In the genomic region with DNA sequence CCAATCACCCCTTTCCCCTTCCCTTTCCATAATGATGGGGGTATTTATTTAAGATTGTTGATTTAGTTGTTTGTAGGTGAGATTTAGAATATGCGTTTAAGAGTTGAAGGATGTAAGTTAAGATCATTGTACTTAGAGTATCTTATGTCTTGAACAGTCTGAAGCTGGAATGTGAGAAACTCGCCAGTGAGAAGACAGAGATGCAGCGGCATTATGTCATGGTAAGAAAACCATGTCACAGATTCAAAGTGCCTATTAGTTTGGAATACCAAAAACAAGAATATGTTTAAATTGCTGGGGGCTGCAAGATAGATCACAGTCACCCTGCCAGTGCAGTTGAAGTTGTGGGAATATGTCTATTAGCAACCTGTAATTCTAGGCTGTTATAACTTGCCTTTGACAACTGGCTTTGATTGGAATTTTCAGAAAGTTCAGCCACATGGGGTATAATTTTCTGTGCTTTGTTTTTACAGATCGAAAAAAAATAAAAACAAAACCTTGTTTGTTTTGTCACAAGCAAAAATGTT, we compare ENCODE assay signal across 11 cellular contexts. TPM values are rescaled to one million over a fixed set of nuclear protein-coding genes. Genes with fewer than 3 reads are reported as not detected.
DNase-seq lines count a peak whose midpoint lies in the region; ATAC-seq and TF ChIP-seq lines count a peak whose summit lies in the region.
"Had no signal": no experiment of that assay in that cellular context is flagged by ENCODE, and none has a peak within 500 bp of the region (broad histone marks: within the 10 kb centered on the region; RNA-seq: fewer than 3 reads in every experiment).

No MANE protein-coding gene starts in this region.

- intact Hi-C loops in right cardiac atrium (cut with DNase I): loop anchor here in 1 of 4 donors (5.0 kb wide), 1 partner anchor 48 kb away; no protein-coding TSS in a partner anchor
- intact Hi-C loops in cardiac septum (cut with DNase I): loop anchor here (5.0 to 10.0 kb wide), 3 partner anchors 48 to 230 kb away; no protein-coding TSS in a partner anchor

- no peak overlapping the region for H4K91ac ChIP-seq in mesenchymal stem cell (ENCODE audit: low read length)

- H3K36me3 Mint-ChIP-seq in T-helper 17 cell (ENCODE audit: low read depth): peaks cover 5% of the 10 kb centered on the region
- H3K36me3 Mint-ChIP-seq in stimulated activated effector memory CD8-positive, alpha-beta T cell treated with anti-CD3 and anti-CD28 coated beads, Interleukin-12 subunit alpha, Interleukin-12 subunit beta, amount 100 ng/mL, for 72 hours: peaks cover 35% of the 10 kb centered on the region

- peak overlapping the region; percentile 37 for H3K4me3 ChIP-seq in right cardiac atrium (ENCODE audit: low read length)
- H3K4me3 ChIP-seq in brain microvascular endothelial cell (ENCODE audit: low read depth, low read length): peak overlapping the region; percentile 12
- no peak overlapping the region for H3K4me3 ChIP-seq in mesenchymal stem cell (ENCODE audit: insufficient read depth in 1 of 2, low read depth in 1 of 2, low read length in 2 of 2)
- H3K4me3 ChIP-seq in urinary bladder (ENCODE audit: low read depth, low read length): peak overlapping the region; percentile 34
- H3K4me3 ChIP-seq: lung had no signal

- H2BK15ac ChIP-seq in mesenchymal stem cell (ENCODE audit: low read depth, poor library complexity, severe bottlenecking): no peak overlapping the region

- no peaks in the 10 kb centered on the region for H3K27me3 Mint-ChIP-seq in T-helper 17 cell

- H3K36me3 ChIP-seq in brain microvascular endothelial cell (replicated peaks) (no peaks in the 10 kb centered on the region), mesenchymal stem cell (ENCODE audit: control insufficient read depth in 1 of 2, insufficient read depth in 2 of 2, low read depth in 1 of 2, low read length in 2 of 2) (no peaks in the 10 kb centered on the region), urinary bladder (ENCODE audit: insufficient read depth) (peaks cover 2% of the 10 kb centered on the region)
- H3K36me3 ChIP-seq: adrenal gland had no signal

- no peak overlapping the region for H3K27ac Mint-ChIP-seq in T-helper 17 cell
- no peak overlapping the region for H3K27ac Mint-ChIP-seq in stimulated activated effector memory CD8-positive, alpha-beta T cell treated with anti-CD3 and anti-CD28 coated beads, Interleukin-12 subunit alpha, Interleukin-12 subunit beta, amount 100 ng/mL, for 72 hours

- H4K8ac ChIP-seq in mesenchymal stem cell (ENCODE audit: low read length): no peak overlapping the region

- no peak overlapping the region for H3K23ac ChIP-seq in mesenchymal stem cell (ENCODE audit: low read length in 2 of 2)

- DNase-seq in right cardiac atrium (no peak), cardiac septum (ENCODE audit: low spot score) (no peak), brain microvascular endothelial cell (no peak), mesenchymal stem cell (peak; percentile 46), amygdala (lab: John Stamatoyannopoulos, UW) (no peak), T-helper 17 cell (no peak)
- DNase-seq in stimulated activated effector memory CD8-positive, alpha-beta T cell treated with anti-CD3 and anti-CD28 coated beads, Interleukin-12 subunit alpha, Interleukin-12 subunit beta, amount 100 ng/mL, for 72 hours (ENCODE audit: low spot score in 2 of 2): no peak
- DNase-seq: adrenal gland, DMS153 had no signal

- H3K9me3 Mint-ChIP-seq in stimulated activated effector memory CD8-positive, alpha-beta T cell treated with anti-CD3 and anti-CD28 coated beads, Interleukin-12 subunit alpha, Interleukin-12 subunit beta, amount 100 ng/mL, for 72 hours: no peaks in the 10 kb centered on the region

- no peaks in the 10 kb centered on the region for H3K9me3 ChIP-seq in right cardiac atrium (ENCODE audit: control insufficient read depth, low read length)
- no peaks in the 10 kb centered on the region for H3K9me3 ChIP-seq in mesenchymal stem cell (ENCODE audit: control insufficient read depth, low read length)
- no peaks in the 10 kb centered on the region for H3K9me3 ChIP-seq in T-helper 17 cell (ENCODE audit: control insufficient read depth, low read length, poor library complexity, severe bottlenecking)
- H3K9me3 ChIP-seq: adrenal gland had no signal

- in situ Hi-C loops in brain microvascular endothelial cell (cut with HindIII; ENCODE audit: low pct_ligation_motif_present, low sequenced_read_pairs): no loop called here

- H3K4ac ChIP-seq in mesenchymal stem cell (ENCODE audit: low read depth in 1 of 2, low read length in 2 of 2): no peak overlapping the region

- no peak overlapping the region for H2BK120ac ChIP-seq in mesenchymal stem cell (ENCODE audit: low read depth, low read length)

- H3K4me3 Mint-ChIP-seq in T-helper 17 cell: no peak overlapping the region
- no peak overlapping the region for H3K4me3 Mint-ChIP-seq in stimulated activated effector memory CD8-positive, alpha-beta T cell treated with anti-CD3 and anti-CD28 coated beads, Interleukin-12 subunit alpha, Interleukin-12 subunit beta, amount 100 ng/mL, for 72 hours

- peaks cover 52% of the 10 kb centered on the region for H3K4me1 Mint-ChIP-seq in T-helper 17 cell
- peaks cover 58% of the 10 kb centered on the region for H3K4me1 Mint-ChIP-seq in stimulated activated effector memory CD8-positive, alpha-beta T cell treated with anti-CD3 and anti-CD28 coated beads, Interleukin-12 subunit alpha, Interleukin-12 subunit beta, amount 100 ng/mL, for 72 hours

- no peaks in the 10 kb centered on the region for H3K4me1 ChIP-seq in right cardiac atrium (ENCODE audit: control insufficient read depth, insufficient read depth, low read length)
- H3K4me1 ChIP-seq in mesenchymal stem cell (ENCODE audit: control insufficient read depth, insufficient read depth, low read depth, low read length): peaks cover 3% of the 10 kb centered on the region
- no peaks in the 10 kb centered on the region for H3K4me1 ChIP-seq in urinary bladder (ENCODE audit: insufficient read depth)

- H3K18ac ChIP-seq in mesenchymal stem cell (ENCODE audit: low read depth in 1 of 2, low read length in 2 of 2): no peak overlapping the region

- no peak overlapping the region for H2AK5ac ChIP-seq in mesenchymal stem cell (ENCODE audit: low read length, severe bottlenecking)

- no peaks in the 10 kb centered on the region for H3K27me3 ChIP-seq in right cardiac atrium (ENCODE audit: control insufficient read depth, insufficient read depth)
- H3K27me3 ChIP-seq in brain microvascular endothelial cell (replicated peaks): no peaks in the 10 kb centered on the region
- H3K27me3 ChIP-seq in mesenchymal stem cell (ENCODE audit: control insufficient read depth in 1 of 2, insufficient read depth in 1 of 2, low read length in 2 of 2): peaks cover 0 to 5% of the 10 kb centered on the region in 2 experiments
- H3K27me3 ChIP-seq: adrenal gland had no signal

- H2BK5ac ChIP-seq in mesenchymal stem cell (ENCODE audit: low read depth, low read length, poor library complexity, severe bottlenecking): no peak overlapping the region

- TF ChIP-seq CTCF in brain microvascular endothelial cell (IDR thresholded peaks at IDR 0.05; ENCODE audit: low read depth, low read length, missing control alignments): no peak

- H3K14ac ChIP-seq in mesenchymal stem cell (ENCODE audit: low read length in 2 of 2): no peak overlapping the region

- no peak overlapping the region for H2BK12ac ChIP-seq in mesenchymal stem cell (ENCODE audit: low read length in 2 of 2)

- no peaks in the 10 kb centered on the region for H3K79me1 ChIP-seq in mesenchymal stem cell (replicated peaks; ENCODE audit: low read length, poor library complexity, severe bottlenecking)

- no peak overlapping the region for H3K9ac ChIP-seq in mesenchymal stem cell (ENCODE audit: low read length)

- H3K27ac ChIP-seq in right cardiac atrium (ENCODE audit: low read length): no peak overlapping the region
- no peak overlapping the region for H3K27ac ChIP-seq in brain microvascular endothelial cell
- H3K27ac ChIP-seq in mesenchymal stem cell (ENCODE audit: low read length, poor library complexity, severe bottlenecking): no peak overlapping the region
- no peak overlapping the region for H3K27ac ChIP-seq in urinary bladder (ENCODE audit: low read depth)

- no peak for ATAC-seq in right cardiac atrium
- ATAC-seq in T-helper 17 cell: no peak
- ATAC-seq in stimulated activated effector memory CD8-positive, alpha-beta T cell treated with anti-CD3 and anti-CD28 coated beads, Interleukin-12 subunit alpha, Interleukin-12 subunit beta, amount 100 ng/mL, for 72 hours: no peak

- H3K4me2 ChIP-seq in mesenchymal stem cell (ENCODE audit: low read length, poor library complexity, severe bottlenecking): peak overlapping the region; percentile 77

- H2AFZ ChIP-seq in mesenchymal stem cell (ENCODE audit: low read depth, low read length): no peak overlapping the region

- WGBS in right cardiac atrium: 84% methylated on average over 4 of the region's 4 CpGs
- WGBS in mesenchymal stem cell: 36% methylated on average over 4 of the region's 4 CpGs
- 58% methylated on average over 4 of the region's 4 CpGs for WGBS in urinary bladder

RNA-seq across cellular contexts. Expression of a gene that starts 3.0 kb away (rescaled TPM):
- 10 to 100 TPM; 16.3 to 20.1 (median 18.7) TPM for total RNA-seq in right cardiac atrium
- polyA plus RNA-seq in right cardiac atrium: 5.9 TPM
- total RNA-seq in cardiac septum: 17.4 TPM
- 31.0 TPM for polyA plus RNA-seq in mesenchymal stem cell (2013, experiment 1 of 2)
- 30.8 TPM for polyA plus RNA-seq in mesenchymal stem cell (2013, experiment 2 of 2)
- total RNA-seq in urinary bladder: 41.7 TPM
- 28.7 TPM for polyA plus RNA-seq in urinary bladder
- total RNA-seq in T-helper 17 cell: 100 to 1,000 TPM; 104 to 154 TPM

Comparison
In these comparisons a context has a peak if more than half of its experiments do, and no peak if none do; other contexts are left out.
1. H3K4me3 ChIP-seq: peak in right cardiac atrium (single experiment), brain microvascular endothelial cell (single experiment) and urinary bladder (single experiment); none in mesenchymal stem cell (0 of 2).